Comparison of ENCODE assay signal across 29 cellular contexts in the genomic region with DNA sequence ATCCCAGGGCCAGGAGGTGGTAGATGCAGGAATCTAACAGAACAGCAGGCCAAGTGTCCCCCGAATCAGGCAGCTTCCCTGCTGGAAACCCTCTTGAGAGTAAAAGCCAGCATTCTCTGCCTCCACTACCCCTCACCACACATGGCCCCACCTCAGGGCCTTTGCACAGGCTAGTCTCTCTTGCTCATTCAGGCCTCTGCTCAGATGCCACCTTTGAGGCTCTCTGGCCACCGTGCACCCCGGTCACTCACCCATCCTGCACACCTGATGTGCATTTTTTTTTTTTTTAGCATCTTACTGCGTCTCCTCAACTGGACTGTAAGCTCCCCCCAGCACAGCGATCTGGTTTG. TPM values are rescaled to one million over a fixed set of nuclear protein-coding genes. Genes with fewer than 3 reads are reported as not detected.
A peak's percentile ranks its signal among the peaks of the same experiment; 100 is the strongest.
DNase-seq lines count a peak whose midpoint lies in the region; ATAC-seq and TF ChIP-seq lines count a peak whose summit lies in the region.
"Had no signal": no experiment of that assay in that cellular context is flagged by ENCODE, and none has a peak within 500 bp of the region (broad histone marks: within the 10 kb centered on the region; RNA-seq: fewer than 3 reads in every experiment).

No MANE protein-coding gene starts in this region.

- H3K4me3 ChIP-seq in BLaER1 (no peak overlapping the region), HUES64 (ENCODE audit: low read length) (no peak overlapping the region), ectodermal cell (ENCODE audit: insufficient read depth, low read depth, low read length) (no peak overlapping the region)
- H3K4me3 ChIP-seq: breast epithelium, lower lobe of right lung, Peyer's patch, prostate gland, thyroid gland had no signal

- peak overlapping the region in 2 of 3 experiments; percentile 93 to 95 for H3K27ac Mint-ChIP-seq in nephron
- H3K27ac Mint-ChIP-seq: activated naive CD4-positive, alpha-beta T cell treated with anti-CD3 and anti-CD28 coated beads, Interleukin-2, amount 10 ng/mL, durations not matched to agents 7 days and 5 days; CD8-positive, alpha-beta T cell had no signal

- peaks cover 94% of the 10 kb centered on the region for H4K20me1 ChIP-seq in BLaER1

- H3K9me3 ChIP-seq in BLaER1 (no peaks in the 10 kb centered on the region), HUES64 (ENCODE audit: insufficient read depth, low read depth, low read length) (no peaks in the 10 kb centered on the region), ectodermal cell (ENCODE audit: control insufficient read depth, low read length) (no peaks in the 10 kb centered on the region)
- H3K9me3 ChIP-seq: breast epithelium, lower lobe of right lung, Peyer's patch, prostate gland, thyroid gland had no signal

- TF ChIP-seq CTCF in nephron (IDR thresholded peaks at IDR 0.05; ENCODE audit: unreplicated experiment in 3 of 3) = no peak

- H3K4me3 Mint-ChIP-seq in nephron = no peak overlapping the region
- H3K4me3 Mint-ChIP-seq in activated T-cell treated with anti-CD3 and anti-CD28 coated beads, Interleukin-2, amount 50 U/mL, for 4 hours = no peak overlapping the region
- H3K4me3 Mint-ChIP-seq: activated naive CD4-positive, alpha-beta T cell treated with anti-CD3 and anti-CD28 coated beads, Interleukin-2, amount 10 ng/mL, durations not matched to agents 7 days and 5 days; CD8-positive, alpha-beta T cell; stimulated activated naive CD8-positive, alpha-beta T cell treated with anti-CD3 and anti-CD28 coated beads, Interleukin-15, amount 100 ng/mL, for 72 hours had no signal

- H3K36me3 Mint-ChIP-seq in nephron (ENCODE audit: low read depth) = no peaks in the 10 kb centered on the region
- H3K36me3 Mint-ChIP-seq in activated T-cell treated with anti-CD3 and anti-CD28 coated beads, Interleukin-2, amount 50 U/mL, for 4 hours (ENCODE audit: insufficient read depth) = no peaks in the 10 kb centered on the region

- 40% methylated on average over 5 of the region's 5 CpGs for WGBS in HUES64
- WGBS in ectodermal cell, 2 experiments = 48 to 53% methylated on average over 5 of the region's 5 CpGs

- H3K27me3 ChIP-seq in BLaER1 (no peaks in the 10 kb centered on the region), HUES64 (ENCODE audit: insufficient read depth, low read length) (peaks cover 28% of the 10 kb centered on the region), ectodermal cell (ENCODE audit: control insufficient read depth, insufficient read depth, low read length, poor library complexity, severe bottlenecking) (peaks cover 20% of the 10 kb centered on the region)
- H3K27me3 ChIP-seq: breast epithelium, Peyer's patch, thyroid gland had no signal

- no peak for DNase-seq in activated T-cell treated with anti-CD3 and anti-CD28 coated beads, Interleukin-2, amount 50 U/mL, for 4 hours
- no peak for DNase-seq in KBM-7
- DNase-seq: activated CD4-positive, alpha-beta T cell treated with anti-CD3 and anti-CD28 coated beads, Interleukin-2, amount 50 U/mL, for 48 hours; activated CD4-positive, CD25-positive, alpha-beta regulatory T cell; activated CD8-positive, alpha-beta memory T cell treated with anti-CD3 and anti-CD28 coated beads, Interleukin-2, amount 50 U/mL, for 4 hours; activated naive CD4-positive, alpha-beta T cell treated with anti-CD3 and anti-CD28 coated beads, Interleukin-2, amount 10 ng/mL, durations not matched to agents 7 days and 5 days; amniotic stem cell; CD8-positive, alpha-beta T cell; DMS53; effector memory CD4-positive, alpha-beta T cell; erythroblast; HCEC 1CT; head of caudate nucleus; lower lobe of right lung; NCI-H1092; NCI-H187; Peyer's patch; stimulated activated naive CD8-positive, alpha-beta T cell treated with anti-CD3 and anti-CD28 coated beads, Interleukin-15, amount 100 ng/mL, for 72 hours; SW 1271; thyroid gland had no signal

- peaks cover 100% of the 10 kb centered on the region for H3K4me1 ChIP-seq in BLaER1
- H3K4me1 ChIP-seq in HUES64 (ENCODE audit: insufficient read depth, low read length) = peaks cover 80% of the 10 kb centered on the region
- peaks cover 98% of the 10 kb centered on the region for H3K4me1 ChIP-seq in ectodermal cell (ENCODE audit: control insufficient read depth, insufficient read depth, low read length)

- H3K4me2 ChIP-seq in BLaER1 = peak overlapping the region; percentile 95

- no peak for ATAC-seq in activated T-cell treated with anti-CD3 and anti-CD28 coated beads, Interleukin-2, amount 50 U/mL, for 4 hours
- ATAC-seq in HG03378 (IDR thresholded peaks at IDR 0.05; ENCODE audit: unreplicated experiment) (no peak), HG03432 (IDR thresholded peaks at IDR 0.05; ENCODE audit: unreplicated experiment) (no peak)
- ATAC-seq: CD8-positive, alpha-beta T cell; lower lobe of right lung; stimulated activated naive CD8-positive, alpha-beta T cell treated with anti-CD3 and anti-CD28 coated beads, Interleukin-15, amount 100 ng/mL, for 72 hours had no signal

- H3K9me3 Mint-ChIP-seq in nephron = no peaks in the 10 kb centered on the region
- H3K9me3 Mint-ChIP-seq in activated T-cell treated with anti-CD3 and anti-CD28 coated beads, Interleukin-2, amount 50 U/mL, for 4 hours = no peaks in the 10 kb centered on the region
- H3K9me3 Mint-ChIP-seq: activated naive CD4-positive, alpha-beta T cell treated with anti-CD3 and anti-CD28 coated beads, Interleukin-2, amount 10 ng/mL, durations not matched to agents 7 days and 5 days; CD8-positive, alpha-beta T cell; stimulated activated naive CD8-positive, alpha-beta T cell treated with anti-CD3 and anti-CD28 coated beads, Interleukin-15, amount 100 ng/mL, for 72 hours had no signal

- H3K9ac ChIP-seq in BLaER1 = no peak overlapping the region
- no peak overlapping the region for H3K9ac ChIP-seq in HUES64 (ENCODE audit: low read depth, low read length)

- in situ Hi-C loops in KBM-7 (cut with MboI; ENCODE audit: low pct_unique_long_range_greater_than_20kb, low sequenced_read_pairs) = no loop called here

- H3K36me3 ChIP-seq in BLaER1 = 0 out of 2 replicates have a peak, but pooled peaks cover 5% of the 10 kb centered on the region
- H3K36me3 ChIP-seq in HUES64 (ENCODE audit: insufficient read depth, low read length) = no peaks in the 10 kb centered on the region
- no peaks in the 10 kb centered on the region for H3K36me3 ChIP-seq in ectodermal cell (ENCODE audit: control insufficient read depth, insufficient read depth, low read length)
- H3K36me3 ChIP-seq: breast epithelium, lower lobe of right lung, Peyer's patch, prostate gland, thyroid gland had no signal

- H3K27me3 Mint-ChIP-seq in nephron (ENCODE audit: low read depth) = peaks cover 3% of the 10 kb centered on the region
- no peaks in the 10 kb centered on the region for H3K27me3 Mint-ChIP-seq in activated T-cell treated with anti-CD3 and anti-CD28 coated beads, Interleukin-2, amount 50 U/mL, for 4 hours (ENCODE audit: low read depth)
- H3K27me3 Mint-ChIP-seq: stimulated activated naive CD8-positive, alpha-beta T cell treated with anti-CD3 and anti-CD28 coated beads, Interleukin-15, amount 100 ng/mL, for 72 hours had no signal

- peaks cover 79% of the 10 kb centered on the region for H3K4me1 Mint-ChIP-seq in nephron
- H3K4me1 Mint-ChIP-seq in activated T-cell treated with anti-CD3 and anti-CD28 coated beads, Interleukin-2, amount 50 U/mL, for 4 hours (ENCODE audit: low read depth) = peaks cover 18% of the 10 kb centered on the region
- H3K4me1 Mint-ChIP-seq: activated naive CD4-positive, alpha-beta T cell treated with anti-CD3 and anti-CD28 coated beads, Interleukin-2, amount 10 ng/mL, durations not matched to agents 7 days and 5 days had no signal

- H3K27ac ChIP-seq in BLaER1 = 0 out of 2 replicates have a peak overlapping the region, but pooled peaks have one; percentile 81
- H3K27ac ChIP-seq in HUES64 (ENCODE audit: low read depth, low read length) = peak overlapping the region; percentile 76; the same call in 1 of the 2 replicates
- H3K27ac ChIP-seq in ectodermal cell (ENCODE audit: insufficient read depth, low read depth, low read length, poor library complexity, severe bottlenecking) = peak overlapping the region; percentile 85
- H3K27ac ChIP-seq: HL-60, Peyer's patch, prostate gland, thyroid gland had no signal

RNA-seq across cellular contexts. Expression of gene GSE1, which starts 34.5 kb away (rescaled TPM):
- 33.4 TPM for polyA plus RNA-seq in HUES64 (2013, experiment 1 of 2)
- 32.2 TPM for polyA plus RNA-seq in HUES64 (2013, experiment 2 of 2)
- polyA plus RNA-seq in ectodermal cell (2013, experiment 1 of 4) = 22.2 TPM
- 29.1 TPM for polyA plus RNA-seq in ectodermal cell (2013, experiment 2 of 4)
- polyA plus RNA-seq in ectodermal cell (2013, experiment 3 of 4) = 22.7 TPM
- 23.8 TPM for polyA plus RNA-seq in ectodermal cell (2013, experiment 4 of 4)
- total RNA-seq in activated T-cell treated with anti-CD3 and anti-CD28 coated beads, Interleukin-2, amount 50 U/mL, for 4 hours = 10 to 100 TPM; 15.5 to 15.6 (median 15.5) TPM
